30 cellular contexts compared by ENCODE assay signal in genomic region chr15:88839961-88840360, GRCh38. TPM values are rescaled to one million over a fixed set of nuclear protein-coding genes. Genes with fewer than 3 reads are reported as not detected.
"Had no signal": no experiment of that assay in that cellular context is flagged by ENCODE, and none has a peak within 500 bp of the region (broad histone marks: within the 10 kb centered on the region; RNA-seq: fewer than 3 reads in every experiment).

No MANE protein-coding gene starts in this region.

- H3K27ac ChIP-seq: ovary, parathyroid adenoma, psoas muscle, right lobe of liver, sigmoid colon, suprapubic skin, testis, tibial artery, transverse colon, upper lobe of right lung, vagina had no signal

- H3K27me3 Mint-ChIP-seq: progenitor cell of endocrine pancreas had no signal

- H3K36me3 Mint-ChIP-seq: naive B cell; naive thymus-derived CD8-positive, alpha-beta T cell; stimulated activated memory B cell treated with anti-CD40 and anti-IgM and Interleukin-4, amounts not matched to agents 10 μg/mL and 1 μg/mL and 100 μg/mL, for 72 hours; type B pancreatic cell had no signal

- H3K4me1 ChIP-seq: parathyroid adenoma, psoas muscle, right lobe of liver, sigmoid colon, suprapubic skin, testis, tibial artery, transverse colon, upper lobe of right lung, vagina had no signal

- H3K4me3 Mint-ChIP-seq: naive B cell; naive thymus-derived CD8-positive, alpha-beta T cell; nephron progenitor cell; neural crest cell; stimulated activated memory B cell treated with anti-CD40 and anti-IgM and Interleukin-4, amounts not matched to agents 10 μg/mL and 1 μg/mL and 100 μg/mL, for 72 hours; stimulated activated naive CD8-positive, alpha-beta T cell treated with anti-CD3 and anti-CD28 coated beads, Interleukin-15, amount 100 ng/mL, for 72 hours; type B pancreatic cell had no signal

- H3K9me3 Mint-ChIP-seq: naive B cell; naive thymus-derived CD8-positive, alpha-beta T cell; nephron progenitor cell; neural crest cell; stimulated activated memory B cell treated with anti-CD40 and anti-IgM and Interleukin-4, amounts not matched to agents 10 μg/mL and 1 μg/mL and 100 μg/mL, for 72 hours; stimulated activated naive CD8-positive, alpha-beta T cell treated with anti-CD3 and anti-CD28 coated beads, Interleukin-15, amount 100 ng/mL, for 72 hours; type B pancreatic cell had no signal

- H3K27ac Mint-ChIP-seq: nephron progenitor cell; progenitor cell of endocrine pancreas; stimulated activated memory B cell treated with anti-CD40 and anti-IgM and Interleukin-4, amounts not matched to agents 10 μg/mL and 1 μg/mL and 100 μg/mL, for 72 hours; stimulated activated naive CD8-positive, alpha-beta T cell treated with anti-CD3 and anti-CD28 coated beads, Interleukin-15, amount 100 ng/mL, for 72 hours; type B pancreatic cell had no signal

- DNase-seq: naive B cell; naive thymus-derived CD8-positive, alpha-beta T cell; nephron progenitor cell; occipital lobe; ovary; psoas muscle; right cardiac atrium; right lobe of liver; sigmoid colon; small intestine; stimulated activated CD4-positive, alpha-beta T cell treated with anti-CD3 and anti-CD28 coated beads, Interleukin-12 subunit alpha, Interleukin-12 subunit beta, amount 100 ng/mL, for 4 hours; stimulated activated CD4-positive, alpha-beta T cell treated with anti-CD3 and anti-CD28 coated beads, Interleukin-1b, Interleukin-23, amount 100 ng/mL, for 48 hours; stimulated activated CD4-positive, alpha-beta T cell treated with anti-CD3 and anti-CD28 coated beads, Interleukin-4, amount 100 ng/mL, for 1 hour; stimulated activated CD4-positive, alpha-beta T cell treated with anti-CD3 and anti-CD28 coated beads, Interleukin-4, amount 100 ng/mL, for 4 hours; stimulated activated CD8-positive, alpha-beta memory T cell treated with anti-CD3 and anti-CD28 coated beads, Interleukin-4, amount 100 ng/mL, for 48 hours; stimulated activated naive CD4-positive, alpha-beta T cell; stimulated activated naive CD8-positive, alpha-beta T cell treated with anti-CD3 and anti-CD28 coated beads, Interleukin-15, amount 100 ng/mL, for 72 hours; stimulated activated naive CD8-positive, alpha-beta T cell treated with anti-CD3 and anti-CD28 coated beads, Interleukin-15, Interleukin-2, amounts not matched to agents 100 U/mL and 50 U/mL, for 24 hours; substantia nigra; testis; tibial artery; transverse colon; upper lobe of right lung had no signal

- H3K9me3 ChIP-seq: ovary, psoas muscle, right lobe of liver, sigmoid colon, suprapubic skin, testis, tibial artery, transverse colon, upper lobe of right lung, vagina had no signal

- H3K27me3 ChIP-seq: ovary, right lobe of liver, sigmoid colon, testis, tibial artery, transverse colon, upper lobe of right lung, vagina had no signal

- H3K9ac ChIP-seq: parathyroid adenoma had no signal

- FAIRE-seq: small intestine had no signal

- H3K79me2 ChIP-seq: parathyroid adenoma had no signal

- H2AFZ ChIP-seq: parathyroid adenoma had no signal

- ATAC-seq: naive thymus-derived CD8-positive, alpha-beta T cell; psoas muscle; right cardiac atrium; right lobe of liver; stimulated activated memory B cell treated with anti-CD40 and anti-IgM and Interleukin-4, amounts not matched to agents 10 μg/mL and 1 μg/mL and 100 μg/mL, for 72 hours; stimulated activated naive CD8-positive, alpha-beta T cell treated with anti-CD3 and anti-CD28 coated beads, Interleukin-15, amount 100 ng/mL, for 72 hours; stimulated activated naive CD8-positive, alpha-beta T cell treated with anti-CD3 and anti-CD28 coated beads, Interleukin-15, Interleukin-2, amounts not matched to agents 100 U/mL and 50 U/mL, for 24 hours; upper lobe of right lung had no signal

- H3K4me3 ChIP-seq: ovary, psoas muscle, right lobe of liver, sigmoid colon, suprapubic skin, testis, tibial artery, transverse colon, upper lobe of right lung, vagina had no signal

- H3K36me3 ChIP-seq: ovary, right lobe of liver, sigmoid colon, suprapubic skin, transverse colon, upper lobe of right lung, vagina had no signal

RNA-seq across cellular contexts. Expression of gene ACAN, which starts 36.7 kb away (rescaled TPM):
- total RNA-seq: naive thymus-derived CD8-positive, alpha-beta T cell had no signal
